Comparison of ENCODE assay signal across 1 cellular context in genomic region chr6:104525677-104526322, GRCh38.
TF ChIP-seq lines count a peak whose summit lies in the region.

No MANE protein-coding gene starts in this region.

TF ChIP-seq in HepG2, 621 proteins besides CTCF, POLR2A, EP300 and RAD21 (continued from another document):
- TF ChIP-seq, protein P1, sequence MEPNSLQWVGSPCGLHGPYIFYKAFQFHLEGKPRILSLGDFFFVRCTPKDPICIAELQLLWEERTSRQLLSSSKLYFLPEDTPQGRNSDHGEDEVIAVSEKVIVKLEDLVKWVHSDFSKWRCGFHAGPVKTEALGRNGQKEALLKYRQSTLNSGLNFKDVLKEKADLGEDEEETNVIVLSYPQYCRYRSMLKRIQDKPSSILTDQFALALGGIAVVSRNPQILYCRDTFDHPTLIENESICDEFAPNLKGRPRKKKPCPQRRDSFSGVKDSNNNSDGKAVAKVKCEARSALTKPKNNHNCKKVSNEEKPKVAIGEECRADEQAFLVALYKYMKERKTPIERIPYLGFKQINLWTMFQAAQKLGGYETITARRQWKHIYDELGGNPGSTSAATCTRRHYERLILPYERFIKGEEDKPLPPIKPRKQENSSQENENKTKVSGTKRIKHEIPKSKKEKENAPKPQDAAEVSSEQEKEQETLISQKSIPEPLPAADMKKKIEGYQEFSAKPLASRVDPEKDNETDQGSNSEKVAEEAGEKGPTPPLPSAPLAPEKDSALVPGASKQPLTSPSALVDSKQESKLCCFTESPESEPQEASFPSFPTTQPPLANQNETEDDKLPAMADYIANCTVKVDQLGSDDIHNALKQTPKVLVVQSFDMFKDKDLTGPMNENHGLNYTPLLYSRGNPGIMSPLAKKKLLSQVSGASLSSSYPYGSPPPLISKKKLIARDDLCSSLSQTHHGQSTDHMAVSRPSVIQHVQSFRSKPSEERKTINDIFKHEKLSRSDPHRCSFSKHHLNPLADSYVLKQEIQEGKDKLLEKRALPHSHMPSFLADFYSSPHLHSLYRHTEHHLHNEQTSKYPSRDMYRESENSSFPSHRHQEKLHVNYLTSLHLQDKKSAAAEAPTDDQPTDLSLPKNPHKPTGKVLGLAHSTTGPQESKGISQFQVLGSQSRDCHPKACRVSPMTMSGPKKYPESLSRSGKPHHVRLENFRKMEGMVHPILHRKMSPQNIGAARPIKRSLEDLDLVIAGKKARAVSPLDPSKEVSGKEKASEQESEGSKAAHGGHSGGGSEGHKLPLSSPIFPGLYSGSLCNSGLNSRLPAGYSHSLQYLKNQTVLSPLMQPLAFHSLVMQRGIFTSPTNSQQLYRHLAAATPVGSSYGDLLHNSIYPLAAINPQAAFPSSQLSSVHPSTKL (CRISPR knock-in tag; IDR thresholded peaks at IDR 0.05): 0 out of 2 replicates have a peak, but pooled peaks have one; percentile 22
- TF ChIP-seq, protein P2, sequence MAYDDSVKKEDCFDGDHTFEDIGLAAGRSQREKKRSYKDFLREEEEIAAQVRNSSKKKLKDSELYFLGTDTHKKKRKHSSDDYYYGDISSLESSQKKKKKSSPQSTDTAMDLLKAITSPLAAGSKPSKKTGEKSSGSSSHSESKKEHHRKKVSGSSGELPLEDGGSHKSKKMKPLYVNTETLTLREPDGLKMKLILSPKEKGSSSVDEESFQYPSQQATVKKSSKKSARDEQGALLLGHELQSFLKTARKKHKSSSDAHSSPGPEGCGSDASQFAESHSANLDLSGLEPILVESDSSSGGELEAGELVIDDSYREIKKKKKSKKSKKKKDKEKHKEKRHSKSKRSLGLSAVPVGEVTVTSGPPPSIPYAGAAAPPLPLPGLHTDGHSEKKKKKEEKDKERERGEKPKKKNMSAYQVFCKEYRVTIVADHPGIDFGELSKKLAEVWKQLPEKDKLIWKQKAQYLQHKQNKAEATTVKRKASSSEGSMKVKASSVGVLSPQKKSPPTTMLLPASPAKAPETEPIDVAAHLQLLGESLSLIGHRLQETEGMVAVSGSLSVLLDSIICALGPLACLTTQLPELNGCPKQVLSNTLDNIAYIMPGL (CRISPR knock-in tag; IDR thresholded peaks at IDR 0.05; ENCODE audit: borderline replicate concordance in 1 of 2, low read depth in 1 of 2): 0 out of 4 replicates have a peak, but pooled peaks of 1 of the 2 experiments have one; percentile 33
- TF ChIP-seq YEATS2 (CRISPR knock-in tag; IDR thresholded peaks at IDR 0.05; ENCODE audit: borderline replicate concordance) (peak; percentile 24; the same call in 1 of the 2 replicates), KLF15 (CRISPR knock-in tag; IDR thresholded peaks at IDR 0.05; ENCODE audit: borderline replicate concordance) (no peak), STAG1 (CRISPR knock-in tag; IDR thresholded peaks at IDR 0.05) (peak; percentile 86), PHF20 (CRISPR knock-in tag; IDR thresholded peaks at IDR 0.05) (no peak), KDM2A (CRISPR knock-in tag; IDR thresholded peaks at IDR 0.05; ENCODE audit: borderline replicate concordance, low read depth) (0 out of 2 replicates have a peak, but pooled peaks have one; percentile 21)
